In genomic region chr2:168992026-168992425, GRCh38 we compare ENCODE assay signal across 1 cellular context.
TF ChIP-seq lines count a peak whose summit lies in the region.

No MANE protein-coding gene starts in this region.

TF ChIP-seq in A549, 52 proteins besides CTCF, POLR2A, EP300 and RAD21 (continued from another document):
- TF ChIP-seq MAFK (IDR thresholded peaks at IDR 0.05; ENCODE audit: partially characterized antibody) (no peak), RARB (CRISPR knock-in tag; IDR thresholded peaks at IDR 0.05) (no peak), SMC3 (IDR thresholded peaks at IDR 0.05) (no peak), ZSCAN20 (CRISPR knock-in tag; IDR thresholded peaks at IDR 0.05) (no peak), PHF8 (IDR thresholded peaks at IDR 0.05; ENCODE audit: borderline replicate concordance, low read depth) (no peak), ESRRA (IDR thresholded peaks at IDR 0.05; ENCODE audit: borderline replicate concordance, low read length) (no peak), BHLHE40 (IDR thresholded peaks at IDR 0.05; ENCODE audit: low read depth, low read length) (no peak)
